In genomic region chr2:197672494-197672893, GRCh38 we compare ENCODE assay signal across 18 cellular contexts. TPM values are rescaled to one million over a fixed set of nuclear protein-coding genes. Genes with fewer than 3 reads are reported as not detected.
DNase-seq lines count a peak whose midpoint lies in the region; ATAC-seq, FAIRE-seq and TF ChIP-seq lines count a peak whose summit lies in the region.
"Had no signal": no experiment of that assay in that cellular context is flagged by ENCODE, and none has a peak within 500 bp of the region (broad histone marks: within the 10 kb centered on the region; RNA-seq: fewer than 3 reads in every experiment).

No MANE protein-coding gene starts in this region.

- peaks cover 13 to 32% (median 28%) of the 10 kb centered on the region in 5 experiments for H3K9me3 Mint-ChIP-seq in brain
- peaks cover 11% of the 10 kb centered on the region for H3K9me3 Mint-ChIP-seq in neural crest cell

- no peaks in the 10 kb centered on the region for H3K9me2 ChIP-seq in GM23248 (ENCODE audit: insufficient read depth)

- ATAC-seq in pancreas, result no peak

- FAIRE-seq in pancreas (lab: Jason Lieb, UNC), result no peak
- FAIRE-seq: GM19239 had no signal

- no peak overlapping the region for H3K4me2 ChIP-seq in GM23248 (ENCODE audit: unreplicated experiment)

- H4K20me1 ChIP-seq in GM23248 (ENCODE audit: insufficient read depth), result no peaks in the 10 kb centered on the region

- peaks cover 4% of the 10 kb centered on the region for H3F3A ChIP-seq in GM23248 (ENCODE audit: insufficient read depth)

- no peak for TF ChIP-seq CTCF in brain (conservative IDR thresholded peaks at IDR 0.05)
- no peak for TF ChIP-seq CTCF in epithelial cell of proximal tubule (conservative IDR thresholded peaks at IDR 0.05; ENCODE audit: low read depth, low read length)
- no peak for TF ChIP-seq CTCF in neural crest cell (conservative IDR thresholded peaks at IDR 0.05)
- no peak for TF ChIP-seq CTCF in pancreas (IDR thresholded peaks at IDR 0.05)

- H3K9me3 ChIP-seq in GM23248 (ENCODE audit: low read depth), result no peaks in the 10 kb centered on the region
- H3K9me3 ChIP-seq in pancreas, result no peaks in the 10 kb centered on the region
- H3K9me3 ChIP-seq: HAP-1 had no signal

- H3K27me3 Mint-ChIP-seq in brain (no peaks in the 10 kb centered on the region), neural crest cell (ENCODE audit: low read depth) (no peaks in the 10 kb centered on the region)

- H3K27ac Mint-ChIP-seq in brain, result peak overlapping the region in 4 of 5 experiments; percentile 72 to 93 (median 80)
- peak overlapping the region; percentile 48 for H3K27ac Mint-ChIP-seq in neural crest cell (ENCODE audit: unreplicated experiment)
- H3K27ac Mint-ChIP-seq: CD14-positive monocyte had no signal

- H2AFZ ChIP-seq in GM23248, result peak overlapping the region; percentile 75; the same call in 1 of the 2 replicates

- H3K4me3 Mint-ChIP-seq in brain, result peak overlapping the region; percentile 71 to 89 (median 86)
- H3K4me3 Mint-ChIP-seq in neural crest cell, result peak overlapping the region; percentile 85

- no peak overlapping the region for H3K9ac ChIP-seq in GM23248

- H3K4me1 ChIP-seq in GM23248 (ENCODE audit: insufficient read depth) (peaks cover 27% of the 10 kb centered on the region), pancreas (no peaks in the 10 kb centered on the region)

- H3K27me3 ChIP-seq in GM23248 (replicated peaks; ENCODE audit: insufficient read depth), result no peaks in the 10 kb centered on the region
- no peaks in the 10 kb centered on the region for H3K27me3 ChIP-seq in pancreas

- no peaks in the 10 kb centered on the region for H3K36me3 ChIP-seq in GM23248 (ENCODE audit: low read depth)
- no peaks in the 10 kb centered on the region for H3K36me3 ChIP-seq in pancreas
- H3K36me3 ChIP-seq: HAP-1 had no signal

- H3K79me2 ChIP-seq in GM23248 (ENCODE audit: insufficient read depth), result no peaks in the 10 kb centered on the region

- no peak for DNase-seq in GM23248
- peak; percentile 25 for DNase-seq in epithelial cell of proximal tubule (ENCODE audit: low read depth)
- DNase-seq in neural crest cell (ENCODE audit: low read depth, low spot score), result no peak
- no peak for DNase-seq in activated naive CD4-positive, alpha-beta T cell (lab: John Stamatoyannopoulos, UW)
- no peak for DNase-seq in NCI-H1092 (lab: John Stamatoyannopoulos, UW)
- DNase-seq in pancreas, result no peak
- no peak for DNase-seq in activated T-cell treated with anti-CD3 and anti-CD28 coated beads, Interleukin-2, amount 50 U/mL, for 1 hour
- DNase-seq: AML-193, COR-L47, KBM-7, NCI-H1092 treated with DMSO at 0.1 percent for 48 hours, NCI-H2081 treated with DMSO at 0.1 percent for 48 hours, NCI-H510A treated with DMSO at 0.1 percent for 48 hours, NCI-H82 had no signal

- H3K27ac ChIP-seq in GM23248 (no peak overlapping the region), pancreas (peak overlapping the region in 1 of 4 donors; percentile 17)

- H3K4me1 Mint-ChIP-seq in brain, result peaks cover 35% of the 10 kb centered on the region
- peaks cover 51% of the 10 kb centered on the region for H3K4me1 Mint-ChIP-seq in neural crest cell
- H3K4me1 Mint-ChIP-seq: CD14-positive monocyte had no signal

- in situ Hi-C loops in GM23248 (cut with MboI), result no loop called here

- intact Hi-C loops in pancreas (cut with DNase I), result no loop called here

- peaks cover 43% of the 10 kb centered on the region for H3K36me3 Mint-ChIP-seq in brain
- peaks cover 21% of the 10 kb centered on the region for H3K36me3 Mint-ChIP-seq in neural crest cell (ENCODE audit: low read depth)
- H3K36me3 Mint-ChIP-seq: CD14-positive monocyte had no signal

- no peak overlapping the region for H3K4me3 ChIP-seq in GM23248
- H3K4me3 ChIP-seq in epithelial cell of proximal tubule (ENCODE audit: low read depth, low read length), result no peak overlapping the region
- no peak overlapping the region for H3K4me3 ChIP-seq in pancreas
- H3K4me3 ChIP-seq: HAP-1 had no signal

- 0 to 14% methylated on average over 1 of the region's 1 CpG for WGBS in GM23248 (ENCODE audit: low coverage in 1 of 2, low lambda C conversion rate in 2 of 2, missing lambda C conversion rate in 2 of 2), 2 experiments
- 15 to 19% methylated on average over 1 of the region's 1 CpG for WGBS in pancreas, 2 donors

RNA-seq across cellular contexts. Expression of gene RFTN2, which starts 2.9 kb away (rescaled TPM):
- 1.6 and 2.1 TPM in 2 replicates for total RNA-seq in GM23248 (2014; rRNA removed; shearing (Covaris generic))
- polyA plus RNA-seq in GM23248 (2016; fragmentation: Nextera tagmentation; extraction: Ambion mirVana), result 2.2 and 2.6 TPM in 2 replicates
- polyA plus RNA-seq in brain (ENCODE audit: insufficient read depth, low read depth, low replicate concordance), result 5.2 TPM
- not detected in 2 replicates for total RNA-seq in epithelial cell of proximal tubule
- 16.0 and 20.6 TPM in 2 replicates for total RNA-seq in neural crest cell
- total RNA-seq in pancreas, result 1 to 10 TPM in 5 of 6 donors, under 1 TPM in 1; 0.92 to 7.6 (median 1.7) TPM
- polyA plus RNA-seq in pancreas, result under 1 TPM; 0.77 to 0.80 TPM

RNA-seq across cellular contexts. Expression of gene MARS2, which starts 32.7 kb away (rescaled TPM):
- total RNA-seq in GM23248 (2014; rRNA removed; shearing (Covaris generic)), result 4.0 and 5.8 TPM in 2 replicates
- polyA plus RNA-seq in GM23248 (2016; fragmentation: Nextera tagmentation; extraction: Ambion mirVana) (3.0 and 3.3 TPM in 2 replicates), brain (ENCODE audit: insufficient read depth, low read depth, low replicate concordance) (2.4 TPM), pancreas (1 to 10 TPM; 1.4 to 2.6 TPM)
- total RNA-seq in epithelial cell of proximal tubule (5.8 and 13.4 TPM in 2 replicates), neural crest cell (15.9 and 16.0 TPM in 2 replicates), pancreas (1 to 10 TPM; 2.0 to 5.3 (median 4.0) TPM)
